ENCODE assay signal across 11 cellular contexts in the genomic region with DNA sequence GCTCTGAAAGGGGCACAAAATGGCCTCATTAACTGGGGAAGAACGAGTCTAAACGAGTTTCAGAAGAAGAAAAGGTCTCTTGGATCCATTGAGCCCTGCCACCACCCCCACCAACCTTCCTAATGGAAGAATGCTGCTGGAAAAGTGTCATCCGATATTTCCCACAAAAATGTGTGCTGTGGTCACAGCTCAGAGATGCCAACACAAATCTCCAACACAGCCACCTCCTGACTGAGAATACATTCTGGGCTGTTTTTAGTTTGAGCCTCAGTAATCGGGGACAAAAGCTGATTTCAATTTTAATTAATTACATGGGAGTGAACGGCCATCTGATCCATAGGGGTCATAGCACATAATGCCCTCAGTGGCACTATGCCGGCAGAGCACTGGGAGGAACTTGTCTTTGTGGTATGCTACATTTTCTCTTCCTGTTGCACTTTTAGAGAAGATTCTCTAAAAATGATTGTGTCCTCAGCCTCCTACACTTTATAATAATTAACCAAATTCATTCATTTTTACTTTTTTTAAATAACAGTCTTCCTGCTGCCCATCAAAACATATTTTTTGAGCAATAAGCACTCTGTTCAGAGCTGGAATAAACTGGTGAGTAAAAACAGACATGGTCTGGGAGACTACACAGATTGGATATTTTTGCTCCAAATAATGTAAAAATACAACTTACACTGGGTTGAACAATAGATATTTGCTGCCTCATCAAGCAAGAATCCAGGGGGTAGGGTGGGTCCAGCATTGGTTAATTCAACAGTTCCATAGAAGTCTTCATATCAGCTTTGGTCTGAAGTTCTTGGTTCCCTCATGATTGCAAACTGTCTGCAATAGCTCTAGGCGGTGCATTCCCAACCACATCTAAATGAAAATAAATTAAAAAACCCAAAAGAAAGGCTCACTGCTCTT.
DNase-seq lines count a peak whose midpoint lies in the region; ATAC-seq, FAIRE-seq and TF ChIP-seq lines count a peak whose summit lies in the region.
"Had no signal": no experiment of that assay in that cellular context is flagged by ENCODE, and none has a peak within 500 bp of the region (broad histone marks: within the 10 kb centered on the region; RNA-seq: fewer than 3 reads in every experiment).

No MANE protein-coding gene starts in this region.

- TF ChIP-seq CTCF in CD14-positive monocyte (IDR thresholded peaks at IDR 0.05) (no peak), nephron (IDR thresholded peaks at IDR 0.05; ENCODE audit: unreplicated experiment in 3 of 3) (no peak)

- H3K4me3 Mint-ChIP-seq in CD14-positive monocyte (no peak overlapping the region), nephron (no peak overlapping the region)
- no peak overlapping the region for H3K4me3 Mint-ChIP-seq in activated CD4-positive, alpha-beta T cell treated with anti-CD3 and anti-CD28 coated beads, Interleukin-2, amount 10 ng/mL, durations not matched to agents 24 days and 14 days
- H3K4me3 Mint-ChIP-seq: naive thymus-derived CD4-positive, alpha-beta T cell had no signal

- H3K4me1 Mint-ChIP-seq in CD14-positive monocyte, result peaks cover 42% of the 10 kb centered on the region
- no peaks in the 10 kb centered on the region for H3K4me1 Mint-ChIP-seq in nephron
- H3K4me1 Mint-ChIP-seq in activated CD4-positive, alpha-beta T cell treated with anti-CD3 and anti-CD28 coated beads, Interleukin-2, amount 10 ng/mL, durations not matched to agents 24 days and 14 days, result peaks cover 9% of the 10 kb centered on the region

- peak overlapping the region in 6 of 7 donors; percentile 19 to 73 (median 50) for H3K27ac Mint-ChIP-seq in CD14-positive monocyte
- peak overlapping the region; percentile 6 to 69 (median 39) for H3K27ac Mint-ChIP-seq in nephron
- H3K27ac Mint-ChIP-seq in activated CD4-positive, alpha-beta T cell treated with anti-CD3 and anti-CD28 coated beads, Interleukin-2, amount 10 ng/mL, durations not matched to agents 24 days and 14 days, result no peak overlapping the region
- H3K27ac Mint-ChIP-seq: naive thymus-derived CD4-positive, alpha-beta T cell had no signal

- H3K9me3 ChIP-seq in adipocyte (ENCODE audit: control insufficient read depth, low read length), result peaks cover 3% of the 10 kb centered on the region

- no peak for FAIRE-seq in GM12892 (lab: Jason Lieb, UNC)

- peaks cover 12% of the 10 kb centered on the region for H3K4me1 ChIP-seq in adipocyte (ENCODE audit: control insufficient read depth, insufficient read depth, low read length)

- H3K36me3 Mint-ChIP-seq in CD14-positive monocyte (no peaks in the 10 kb centered on the region), nephron (ENCODE audit: low read depth) (no peaks in the 10 kb centered on the region)
- peaks cover 3% of the 10 kb centered on the region for H3K36me3 Mint-ChIP-seq in activated CD4-positive, alpha-beta T cell treated with anti-CD3 and anti-CD28 coated beads, Interleukin-2, amount 10 ng/mL, durations not matched to agents 24 days and 14 days (ENCODE audit: low read depth)

- no peak overlapping the region for H3K4me3 ChIP-seq in adipocyte (ENCODE audit: low read length)

- intact Hi-C loops in CD14-positive monocyte (cut with micrococcal nuclease), result loop anchor here in 1 of 2 donors (2.0 kb wide), 1 partner anchor 23 kb away; no protein-coding TSS in a partner anchor
- intact Hi-C loops in activated CD4-positive, alpha-beta T cell treated with anti-CD3 and anti-CD28 coated beads, Interleukin-2, amount 10 ng/mL, durations not matched to agents 24 days and 14 days (cut with micrococcal nuclease), result no loop called here

- ATAC-seq in HG03196 (IDR thresholded peaks at IDR 0.05; ENCODE audit: unreplicated experiment), result peak; percentile 49
- ATAC-seq in GM21526 (IDR thresholded peaks at IDR 0.05; ENCODE audit: low FRiP score, unreplicated experiment), result no peak

- H3K27me3 Mint-ChIP-seq in CD14-positive monocyte (ENCODE audit: low read depth in 3 of 3), result peaks cover 0 to 7% (median 0%) of the 10 kb centered on the region in 3 donors
- no peaks in the 10 kb centered on the region for H3K27me3 Mint-ChIP-seq in nephron (ENCODE audit: low read depth)
- peaks cover 3% of the 10 kb centered on the region for H3K27me3 Mint-ChIP-seq in activated CD4-positive, alpha-beta T cell treated with anti-CD3 and anti-CD28 coated beads, Interleukin-2, amount 10 ng/mL, durations not matched to agents 24 days and 14 days

- no peaks in the 10 kb centered on the region for H3K36me3 ChIP-seq in adipocyte (ENCODE audit: control insufficient read depth, insufficient read depth, low read length, severe bottlenecking)

- TF ChIP-seq POLR2A in GM12892 (IDR thresholded peaks at IDR 0.05; ENCODE audit: low read depth, low read length), result no peak

- H3K9me3 Mint-ChIP-seq in CD14-positive monocyte (peaks cover 0 to 4% (median 1%) of the 10 kb centered on the region in 7 donors), nephron (peaks cover 3% of the 10 kb centered on the region)
- peaks cover 29% of the 10 kb centered on the region for H3K9me3 Mint-ChIP-seq in activated CD4-positive, alpha-beta T cell treated with anti-CD3 and anti-CD28 coated beads, Interleukin-2, amount 10 ng/mL, durations not matched to agents 24 days and 14 days

- H3K9ac ChIP-seq in adipocyte (ENCODE audit: low read length), result no peak overlapping the region

- DNase-seq in CD14-positive monocyte (ENCODE audit: low spot score) (no peak), adipocyte (ENCODE audit: low read depth) (peak; percentile 43), NCI-H1092 treated with DMSO at 0.1 percent for 48 hours (lab: John Stamatoyannopoulos, UW) (no peak), GM12892 (ENCODE audit: insufficient read length) (no peak)
- DNase-seq in activated CD4-positive, alpha-beta T cell treated with anti-CD3 and anti-CD28 coated beads, Interleukin-2, amount 10 ng/mL, durations not matched to agents 24 days and 14 days, result no peak
- DNase-seq: hippocampal formation; naive thymus-derived CD4-positive, alpha-beta T cell; T-helper 1 cell had no signal

- peaks cover 8% of the 10 kb centered on the region for H3K27me3 ChIP-seq in adipocyte (replicated peaks; ENCODE audit: control insufficient read depth, insufficient read depth, low read length)
